In the genomic region with DNA sequence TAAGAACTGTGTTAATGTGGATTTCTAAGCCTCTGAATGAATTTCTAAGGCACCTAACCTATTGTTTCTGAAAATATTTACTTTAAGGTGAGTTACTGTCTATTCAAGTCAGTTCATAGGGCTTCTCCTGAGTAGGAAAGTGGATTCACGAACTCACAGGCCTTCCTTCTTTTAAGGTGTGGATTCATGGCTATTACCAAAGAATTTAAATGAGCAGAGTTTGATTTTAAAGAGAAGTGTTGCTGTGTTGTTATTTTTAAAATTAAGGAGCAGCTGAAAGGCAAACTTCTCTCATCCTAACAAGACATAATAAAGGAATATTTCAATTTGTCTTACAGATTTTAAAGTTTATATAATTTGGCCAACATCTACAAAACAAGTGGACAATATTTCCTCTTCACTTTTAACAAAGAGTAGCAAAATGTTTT, we compare ENCODE assay signal across 8 cellular contexts. TPM values are rescaled to one million over a fixed set of nuclear protein-coding genes. Genes with fewer than 3 reads are reported as not detected.
DNase-seq lines count a peak whose midpoint lies in the region; ATAC-seq and TF ChIP-seq lines count a peak whose summit lies in the region.

No MANE protein-coding gene starts in this region.

- no peak for DNase-seq in activated naive CD8-positive, alpha-beta T cell treated with anti-CD3 and anti-CD28 coated beads, Interleukin-2, amount 10 ng/mL, durations not matched to agents 7 days and 5 days
- DNase-seq in activated naive CD8-positive, alpha-beta T cell treated with anti-CD3 and anti-CD28 coated beads, Interleukin-2, amount 50 U/mL, for 24 hours: no peak
- DNase-seq in epithelial cell of prostate (ENCODE audit: low read depth, low spot score) (no peak), GM13977 (ENCODE audit: low spot score) (no peak), NCI-H510A treated with DMSO at 0.1 percent for 48 hours (lab: John Stamatoyannopoulos, UW) (no peak), LoVo (ENCODE audit: low spot score) (no peak)

- no peaks in the 10 kb centered on the region for H3K9me3 ChIP-seq in skeletal muscle satellite cell (replicated peaks; ENCODE audit: low read length)

- peaks cover 48% of the 10 kb centered on the region for H3K4me1 ChIP-seq in skeletal muscle satellite cell (ENCODE audit: control insufficient read depth, insufficient read depth, low read length)

- H3K4me2 ChIP-seq in skeletal muscle satellite cell (ENCODE audit: low read length): peak overlapping the region; percentile 93

- H3K36me3 ChIP-seq in skeletal muscle satellite cell (ENCODE audit: insufficient read depth, low read length): peaks cover 2% of the 10 kb centered on the region

- no peak for TF ChIP-seq CTCF in GM13977 (IDR thresholded peaks at IDR 0.05; ENCODE audit: extremely low read depth, insufficient read depth, missing control alignments)

- POLR2A ChIA-PET in activated naive CD8-positive, alpha-beta T cell treated with anti-CD3 and anti-CD28 coated beads, Interleukin-2, amount 10 ng/mL, durations not matched to agents 7 days and 5 days (lab: Charles Lee): interaction anchor here (1.2 to 3.8 kb wide), 3 partner anchors 25 to 317 kb away, joined by 4 to 47 read pairs (median 6); a partner anchor contains a TSS

- H3K27me3 ChIP-seq in skeletal muscle satellite cell (ENCODE audit: control insufficient read depth, insufficient read depth, low read length): no peaks in the 10 kb centered on the region

- in situ Hi-C loops in GM13977 (cut with MboI; ENCODE audit: low pct_unique_long_range_greater_than_20kb, low sequenced_read_pairs, unreplicated experiment): no loop called here

- peaks cover 23% of the 10 kb centered on the region for H3K4me1 Mint-ChIP-seq in activated naive CD8-positive, alpha-beta T cell treated with anti-CD3 and anti-CD28 coated beads, Interleukin-2, amount 10 ng/mL, durations not matched to agents 7 days and 5 days
- H3K4me1 Mint-ChIP-seq in activated naive CD8-positive, alpha-beta T cell treated with anti-CD3 and anti-CD28 coated beads, Interleukin-2, amount 50 U/mL, for 24 hours: peaks cover 16% of the 10 kb centered on the region

- no peak overlapping the region for H3K4me3 Mint-ChIP-seq in activated naive CD8-positive, alpha-beta T cell treated with anti-CD3 and anti-CD28 coated beads, Interleukin-2, amount 10 ng/mL, durations not matched to agents 7 days and 5 days
- no peak overlapping the region for H3K4me3 Mint-ChIP-seq in activated naive CD8-positive, alpha-beta T cell treated with anti-CD3 and anti-CD28 coated beads, Interleukin-2, amount 50 U/mL, for 24 hours

- peak overlapping the region; percentile 81 for H3K27ac ChIP-seq in epithelial cell of prostate

- H3K9me3 Mint-ChIP-seq in activated naive CD8-positive, alpha-beta T cell treated with anti-CD3 and anti-CD28 coated beads, Interleukin-2, amount 10 ng/mL, durations not matched to agents 7 days and 5 days: no peaks in the 10 kb centered on the region
- no peaks in the 10 kb centered on the region for H3K9me3 Mint-ChIP-seq in activated naive CD8-positive, alpha-beta T cell treated with anti-CD3 and anti-CD28 coated beads, Interleukin-2, amount 50 U/mL, for 24 hours

- H3K9ac ChIP-seq in skeletal muscle satellite cell (ENCODE audit: low read depth, low read length): peak overlapping the region; percentile 98

- no peak overlapping the region for H3K27ac Mint-ChIP-seq in activated naive CD8-positive, alpha-beta T cell treated with anti-CD3 and anti-CD28 coated beads, Interleukin-2, amount 10 ng/mL, durations not matched to agents 7 days and 5 days
- H3K27ac Mint-ChIP-seq in activated naive CD8-positive, alpha-beta T cell treated with anti-CD3 and anti-CD28 coated beads, Interleukin-2, amount 50 U/mL, for 24 hours: no peak overlapping the region

- H3K4me3 ChIP-seq in skeletal muscle satellite cell (ENCODE audit: low read length): peak overlapping the region; percentile 90

- peaks cover 15% of the 10 kb centered on the region for H3K36me3 Mint-ChIP-seq in activated naive CD8-positive, alpha-beta T cell treated with anti-CD3 and anti-CD28 coated beads, Interleukin-2, amount 10 ng/mL, durations not matched to agents 7 days and 5 days
- peaks cover 9% of the 10 kb centered on the region for H3K36me3 Mint-ChIP-seq in activated naive CD8-positive, alpha-beta T cell treated with anti-CD3 and anti-CD28 coated beads, Interleukin-2, amount 50 U/mL, for 24 hours (ENCODE audit: low read depth)

- ATAC-seq in activated naive CD8-positive, alpha-beta T cell treated with anti-CD3 and anti-CD28 coated beads, Interleukin-2, amount 10 ng/mL, durations not matched to agents 7 days and 5 days (ENCODE audit: low read depth): peak; percentile 10
- ATAC-seq in activated naive CD8-positive, alpha-beta T cell treated with anti-CD3 and anti-CD28 coated beads, Interleukin-2, amount 50 U/mL, for 24 hours: no peak
- ATAC-seq in HG03575 (IDR thresholded peaks at IDR 0.05; ENCODE audit: extremely low read depth, insufficient number of reproducible peaks, low FRiP score, unreplicated experiment): peak; percentile 19

- no peaks in the 10 kb centered on the region for H3K27me3 Mint-ChIP-seq in activated naive CD8-positive, alpha-beta T cell treated with anti-CD3 and anti-CD28 coated beads, Interleukin-2, amount 10 ng/mL, durations not matched to agents 7 days and 5 days
- no peaks in the 10 kb centered on the region for H3K27me3 Mint-ChIP-seq in activated naive CD8-positive, alpha-beta T cell treated with anti-CD3 and anti-CD28 coated beads, Interleukin-2, amount 50 U/mL, for 24 hours

RNA-seq across cellular contexts. Expression of a gene that starts 0.4 kb away (rescaled TPM):
- 10 to 100 TPM; 19.2 to 19.4 TPM for total RNA-seq in activated naive CD8-positive, alpha-beta T cell treated with anti-CD3 and anti-CD28 coated beads, Interleukin-2, amount 10 ng/mL, durations not matched to agents 7 days and 5 days
- 8.4 and 12.0 TPM in 2 replicates for total RNA-seq in skeletal muscle satellite cell (2012; rRNA removed)

RNA-seq across cellular contexts. Expression of a gene that starts 25.4 kb away (rescaled TPM):
- total RNA-seq in activated naive CD8-positive, alpha-beta T cell treated with anti-CD3 and anti-CD28 coated beads, Interleukin-2, amount 10 ng/mL, durations not matched to agents 7 days and 5 days: 10 to 100 TPM; 59.9 to 66.8 TPM
- 72.7 and 77.8 TPM in 2 replicates for total RNA-seq in skeletal muscle satellite cell (2012; rRNA removed)
